Comparison of ENCODE assay signal across 2 cellular contexts in the genomic region with DNA sequence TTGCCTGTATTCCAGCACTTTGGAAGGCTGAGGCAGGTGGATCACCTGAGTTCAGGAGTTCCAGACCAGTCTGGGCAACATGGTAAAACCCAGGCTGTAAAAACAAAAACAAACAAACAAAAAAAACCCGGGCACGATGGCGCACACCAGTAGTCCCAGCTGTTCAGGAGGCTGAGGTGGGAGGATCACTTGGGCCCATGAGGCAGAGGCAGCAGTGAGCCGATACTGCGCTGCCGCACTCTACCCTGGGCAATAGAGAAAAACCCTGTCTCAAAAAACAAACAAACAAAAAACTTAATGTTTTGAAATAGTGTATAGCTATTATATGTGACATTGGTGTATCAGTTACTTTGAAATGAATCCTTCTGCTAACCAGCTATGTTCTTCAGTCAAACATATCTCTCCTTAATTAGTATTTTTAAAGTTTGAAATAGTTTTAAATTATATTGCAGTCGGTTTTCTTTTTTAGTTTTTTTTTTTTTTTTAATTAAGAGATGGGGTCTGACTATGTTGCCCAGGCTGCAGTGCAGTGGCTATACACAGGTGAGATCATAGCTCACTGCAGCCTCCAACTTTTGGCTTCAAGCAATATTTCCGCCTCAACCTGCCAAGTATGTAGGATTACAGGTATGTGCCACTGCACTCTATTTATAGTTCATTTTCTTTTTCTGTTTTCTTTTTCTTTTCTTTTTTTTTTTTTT.
TF ChIP-seq lines count a peak whose summit lies in the region.

No MANE protein-coding gene starts in this region.

TF ChIP-seq in HEK293, 187 proteins besides CTCF, POLR2A, EP300 and RAD21:
- TF ChIP-seq, protein P1, sequence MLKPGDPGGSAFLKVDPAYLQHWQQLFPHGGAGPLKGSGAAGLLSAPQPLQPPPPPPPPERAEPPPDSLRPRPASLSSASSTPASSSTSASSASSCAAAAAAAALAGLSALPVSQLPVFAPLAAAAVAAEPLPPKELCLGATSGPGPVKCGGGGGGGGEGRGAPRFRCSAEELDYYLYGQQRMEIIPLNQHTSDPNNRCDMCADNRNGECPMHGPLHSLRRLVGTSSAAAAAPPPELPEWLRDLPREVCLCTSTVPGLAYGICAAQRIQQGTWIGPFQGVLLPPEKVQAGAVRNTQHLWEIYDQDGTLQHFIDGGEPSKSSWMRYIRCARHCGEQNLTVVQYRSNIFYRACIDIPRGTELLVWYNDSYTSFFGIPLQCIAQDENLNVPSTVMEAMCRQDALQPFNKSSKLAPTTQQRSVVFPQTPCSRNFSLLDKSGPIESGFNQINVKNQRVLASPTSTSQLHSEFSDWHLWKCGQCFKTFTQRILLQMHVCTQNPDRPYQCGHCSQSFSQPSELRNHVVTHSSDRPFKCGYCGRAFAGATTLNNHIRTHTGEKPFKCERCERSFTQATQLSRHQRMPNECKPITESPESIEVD (tag by site-specific recombination; IDR thresholded peaks at IDR 0.05): no peak
- TF ChIP-seq HOXD13 (CRISPR knock-in tag; IDR thresholded peaks at IDR 0.05; ENCODE audit: borderline replicate concordance): no peak
- TF ChIP-seq ZNF121 (tag by site-specific recombination; IDR thresholded peaks at IDR 0.05): peak; percentile 92

TF ChIP-seq in GM12878, 131 proteins besides CTCF, POLR2A, EP300 and RAD21:
- TF ChIP-seq, protein P2, sequence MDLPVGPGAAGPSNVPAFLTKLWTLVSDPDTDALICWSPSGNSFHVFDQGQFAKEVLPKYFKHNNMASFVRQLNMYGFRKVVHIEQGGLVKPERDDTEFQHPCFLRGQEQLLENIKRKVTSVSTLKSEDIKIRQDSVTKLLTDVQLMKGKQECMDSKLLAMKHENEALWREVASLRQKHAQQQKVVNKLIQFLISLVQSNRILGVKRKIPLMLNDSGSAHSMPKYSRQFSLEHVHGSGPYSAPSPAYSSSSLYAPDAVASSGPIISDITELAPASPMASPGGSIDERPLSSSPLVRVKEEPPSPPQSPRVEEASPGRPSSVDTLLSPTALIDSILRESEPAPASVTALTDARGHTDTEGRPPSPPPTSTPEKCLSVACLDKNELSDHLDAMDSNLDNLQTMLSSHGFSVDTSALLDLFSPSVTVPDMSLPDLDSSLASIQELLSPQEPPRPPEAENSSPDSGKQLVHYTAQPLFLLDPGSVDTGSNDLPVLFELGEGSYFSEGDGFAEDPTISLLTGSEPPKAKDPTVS (IDR thresholded peaks at IDR 0.05; ENCODE audit: low read depth, low read length): no peak
- TF ChIP-seq, protein P3, sequence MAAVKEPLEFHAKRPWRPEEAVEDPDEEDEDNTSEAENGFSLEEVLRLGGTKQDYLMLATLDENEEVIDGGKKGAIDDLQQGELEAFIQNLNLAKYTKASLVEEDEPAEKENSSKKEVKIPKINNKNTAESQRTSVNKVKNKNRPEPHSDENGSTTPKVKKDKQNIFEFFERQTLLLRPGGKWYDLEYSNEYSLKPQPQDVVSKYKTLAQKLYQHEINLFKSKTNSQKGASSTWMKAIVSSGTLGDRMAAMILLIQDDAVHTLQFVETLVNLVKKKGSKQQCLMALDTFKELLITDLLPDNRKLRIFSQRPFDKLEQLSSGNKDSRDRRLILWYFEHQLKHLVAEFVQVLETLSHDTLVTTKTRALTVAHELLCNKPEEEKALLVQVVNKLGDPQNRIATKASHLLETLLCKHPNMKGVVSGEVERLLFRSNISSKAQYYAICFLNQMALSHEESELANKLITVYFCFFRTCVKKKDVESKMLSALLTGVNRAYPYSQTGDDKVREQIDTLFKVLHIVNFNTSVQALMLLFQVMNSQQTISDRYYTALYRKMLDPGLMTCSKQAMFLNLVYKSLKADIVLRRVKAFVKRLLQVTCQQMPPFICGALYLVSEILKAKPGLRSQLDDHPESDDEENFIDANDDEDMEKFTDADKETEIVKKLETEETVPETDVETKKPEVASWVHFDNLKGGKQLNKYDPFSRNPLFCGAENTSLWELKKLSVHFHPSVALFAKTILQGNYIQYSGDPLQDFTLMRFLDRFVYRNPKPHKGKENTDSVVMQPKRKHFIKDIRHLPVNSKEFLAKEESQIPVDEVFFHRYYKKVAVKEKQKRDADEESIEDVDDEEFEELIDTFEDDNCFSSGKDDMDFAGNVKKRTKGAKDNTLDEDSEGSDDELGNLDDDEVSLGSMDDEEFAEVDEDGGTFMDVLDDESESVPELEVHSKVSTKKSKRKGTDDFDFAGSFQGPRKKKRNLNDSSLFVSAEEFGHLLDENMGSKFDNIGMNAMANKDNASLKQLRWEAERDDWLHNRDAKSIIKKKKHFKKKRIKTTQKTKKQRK (IDR thresholded peaks at IDR 0.05; ENCODE audit: low read depth, low read length): no peak
- TF ChIP-seq, protein P4, sequence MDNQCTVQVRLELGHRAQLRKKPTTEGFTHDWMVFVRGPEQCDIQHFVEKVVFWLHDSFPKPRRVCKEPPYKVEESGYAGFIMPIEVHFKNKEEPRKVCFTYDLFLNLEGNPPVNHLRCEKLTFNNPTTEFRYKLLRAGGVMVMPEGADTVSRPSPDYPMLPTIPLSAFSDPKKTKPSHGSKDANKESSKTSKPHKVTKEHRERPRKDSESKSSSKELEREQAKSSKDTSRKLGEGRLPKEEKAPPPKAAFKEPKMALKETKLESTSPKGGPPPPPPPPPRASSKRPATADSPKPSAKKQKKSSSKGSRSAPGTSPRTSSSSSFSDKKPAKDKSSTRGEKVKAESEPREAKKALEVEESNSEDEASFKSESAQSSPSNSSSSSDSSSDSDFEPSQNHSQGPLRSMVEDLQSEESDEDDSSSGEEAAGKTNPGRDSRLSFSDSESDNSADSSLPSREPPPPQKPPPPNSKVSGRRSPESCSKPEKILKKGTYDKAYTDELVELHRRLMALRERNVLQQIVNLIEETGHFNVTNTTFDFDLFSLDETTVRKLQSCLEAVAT (IDR thresholded peaks at IDR 0.05): no peak
- TF ChIP-seq SREBF1 (IDR thresholded peaks at IDR 0.05; ENCODE audit: low read length) (no peak), ZNF217 (IDR thresholded peaks at IDR 0.05) (no peak)
